ENCODE assay signal across 20 cellular contexts in the genomic region with DNA sequence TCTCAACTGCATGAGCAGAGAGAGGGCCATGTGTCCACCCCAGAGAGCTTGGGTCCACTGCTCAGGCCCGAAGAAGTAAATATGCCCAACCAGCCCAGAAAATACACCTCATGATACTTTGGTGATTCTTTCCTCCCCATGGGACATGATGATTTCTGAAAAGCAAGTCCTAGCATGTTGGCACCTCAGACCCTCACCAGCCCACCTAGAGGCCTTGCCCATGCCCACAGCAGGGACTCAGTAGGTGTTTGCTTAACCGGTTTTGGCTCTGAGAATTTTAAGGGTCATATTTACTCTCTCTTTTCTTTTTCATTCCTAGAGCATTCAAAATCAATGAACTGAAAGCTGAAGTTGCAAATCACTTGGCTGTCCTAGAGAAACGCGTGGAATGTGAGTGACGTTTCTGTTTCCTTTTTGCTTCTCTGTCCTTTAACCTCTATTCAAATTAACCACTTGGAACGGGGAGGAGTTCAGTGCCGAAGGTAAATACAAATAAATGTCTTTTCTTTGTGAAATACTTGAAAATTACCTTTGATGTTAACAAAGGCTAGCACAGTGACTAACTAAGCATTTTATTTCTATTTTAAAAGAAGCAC.
DNase-seq lines count a peak whose midpoint lies in the region; ATAC-seq and TF ChIP-seq lines count a peak whose summit lies in the region.
"Had no signal": no experiment of that assay in that cellular context is flagged by ENCODE, and none has a peak within 500 bp of the region (broad histone marks: within the 10 kb centered on the region; RNA-seq: fewer than 3 reads in every experiment).

No MANE protein-coding gene starts in this region.

- no peak overlapping the region for H3K4me3 ChIP-seq in liver (ENCODE audit: low read depth in 1 of 3, low read length in 3 of 3)
- H3K4me3 ChIP-seq: GM12878, smooth muscle cell, suprapubic skin had no signal

- DNase-seq in HuH-7.5 (ENCODE audit: low spot score) (peak; percentile 46), caudate nucleus (lab: John Stamatoyannopoulos, UW) (no peak), renal cortical epithelial cell (ENCODE audit: low read depth) (peak; percentile 78), GF-D8 (lab: John Stamatoyannopoulos, UW) (no peak), NCI-H1694 (lab: John Stamatoyannopoulos, UW) (no peak), SIG-M5 (lab: John Stamatoyannopoulos, UW) (no peak)
- DNase-seq: activated CD4-positive, alpha-beta T cell treated with anti-CD3 and anti-CD28 coated beads, Interleukin-2, amount 10 ng/mL, durations not matched to agents 7 days and 5 days; activated naive CD4-positive, alpha-beta T cell treated with anti-CD3 and anti-CD28 coated beads, Interleukin-2, amount 10 ng/mL, durations not matched to agents 7 days and 5 days; effector CD4-positive, alpha-beta T cell; NCI-H1092 treated with DMSO at 0.1 percent for 48 hours; NCI-H2171 treated with DMSO at 0.1 percent for 48 hours; NCI-H82; stimulated activated CD4-positive, alpha-beta T cell treated with anti-CD3 and anti-CD28 coated beads, Interleukin-4, amount 100 ng/mL, for 4 hours; stimulated activated CD8-positive, alpha-beta memory T cell treated with anti-CD3 and anti-CD28 coated beads, Interleukin-4, amount 100 ng/mL, for 48 hours had no signal

- H3K27me3 ChIP-seq in liver (ENCODE audit: control insufficient read depth in 4 of 4, insufficient read depth in 4 of 4, low read length in 3 of 4): no peaks in the 10 kb centered on the region
- H3K27me3 ChIP-seq: suprapubic skin had no signal

- H3K9me3 ChIP-seq in liver (ENCODE audit: control insufficient read depth in 4 of 4, low read length in 3 of 4): no peaks in the 10 kb centered on the region
- H3K9me3 ChIP-seq: suprapubic skin had no signal

- peaks cover 22 to 49% (median 39%) of the 10 kb centered on the region in 4 donors for H3K4me1 ChIP-seq in liver (ENCODE audit: control insufficient read depth in 4 of 4, insufficient read depth in 4 of 4, low read length in 3 of 4)

- H3K27ac ChIP-seq in caudate nucleus (ENCODE audit: low read depth, low read length) (peak overlapping the region; percentile 68), liver (ENCODE audit: low read depth in 1 of 2, low read length in 2 of 2) (peak overlapping the region; percentile 75 to 78)
- H3K27ac ChIP-seq: suprapubic skin had no signal

- ATAC-seq in GM19328 (IDR thresholded peaks at IDR 0.05; ENCODE audit: unreplicated experiment): no peak
- ATAC-seq: GM12878, SK-N-SH treated with all-trans-retinoic acid at 6 μM for 48 hours had no signal

- no peaks in the 10 kb centered on the region for H3K36me3 ChIP-seq in liver (ENCODE audit: control insufficient read depth in 4 of 4, insufficient read depth in 3 of 4, low read depth in 1 of 4, low read length in 3 of 4)

- peak in 1 of 2 donors; percentile 57 for TF ChIP-seq RAD21 in liver (IDR thresholded peaks at IDR 0.05)

- 30% methylated on average over 7 of the region's 7 CpGs for WGBS in liver

- TF ChIP-seq CTCF in liver (IDR thresholded peaks at IDR 0.05; ENCODE audit: low read depth, low read length, missing input control): no peak

- no peak overlapping the region for H3K9ac ChIP-seq in liver (ENCODE audit: low read depth in 1 of 2, low read length in 2 of 2)

TF ChIP-seq in liver, 16 proteins besides CTCF, POLR2A, EP300 and RAD21:
- TF ChIP-seq NR2F2 (IDR thresholded peaks at IDR 0.05) (peak; percentile 49), HNF4A (conservative IDR thresholded peaks at IDR 0.05) (peak; percentile 71 to 83), FOXA2 (IDR thresholded peaks at IDR 0.05) (no peak), YY1 (IDR thresholded peaks at IDR 0.05) (no peak), SP1 (IDR thresholded peaks at IDR 0.05) (peak; percentile 93), RXRA (IDR thresholded peaks at IDR 0.05) (peak; percentile 75 to 82), FOXA1 (IDR thresholded peaks at IDR 0.05) (no peak), JUND (IDR thresholded peaks at IDR 0.05) (peak; percentile 24 to 43)
- TF ChIP-seq, protein P1, sequence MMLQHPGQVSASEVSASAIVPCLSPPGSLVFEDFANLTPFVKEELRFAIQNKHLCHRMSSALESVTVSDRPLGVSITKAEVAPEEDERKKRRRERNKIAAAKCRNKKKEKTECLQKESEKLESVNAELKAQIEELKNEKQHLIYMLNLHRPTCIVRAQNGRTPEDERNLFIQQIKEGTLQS (IDR thresholded peaks at IDR 0.05): peak; percentile 29
- TF ChIP-seq, protein P2, sequence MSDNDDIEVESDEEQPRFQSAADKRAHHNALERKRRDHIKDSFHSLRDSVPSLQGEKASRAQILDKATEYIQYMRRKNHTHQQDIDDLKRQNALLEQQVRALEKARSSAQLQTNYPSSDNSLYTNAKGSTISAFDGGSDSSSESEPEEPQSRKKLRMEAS (IDR thresholded peaks at IDR 0.05): no peak
- TF ChIP-seq, protein P3, sequence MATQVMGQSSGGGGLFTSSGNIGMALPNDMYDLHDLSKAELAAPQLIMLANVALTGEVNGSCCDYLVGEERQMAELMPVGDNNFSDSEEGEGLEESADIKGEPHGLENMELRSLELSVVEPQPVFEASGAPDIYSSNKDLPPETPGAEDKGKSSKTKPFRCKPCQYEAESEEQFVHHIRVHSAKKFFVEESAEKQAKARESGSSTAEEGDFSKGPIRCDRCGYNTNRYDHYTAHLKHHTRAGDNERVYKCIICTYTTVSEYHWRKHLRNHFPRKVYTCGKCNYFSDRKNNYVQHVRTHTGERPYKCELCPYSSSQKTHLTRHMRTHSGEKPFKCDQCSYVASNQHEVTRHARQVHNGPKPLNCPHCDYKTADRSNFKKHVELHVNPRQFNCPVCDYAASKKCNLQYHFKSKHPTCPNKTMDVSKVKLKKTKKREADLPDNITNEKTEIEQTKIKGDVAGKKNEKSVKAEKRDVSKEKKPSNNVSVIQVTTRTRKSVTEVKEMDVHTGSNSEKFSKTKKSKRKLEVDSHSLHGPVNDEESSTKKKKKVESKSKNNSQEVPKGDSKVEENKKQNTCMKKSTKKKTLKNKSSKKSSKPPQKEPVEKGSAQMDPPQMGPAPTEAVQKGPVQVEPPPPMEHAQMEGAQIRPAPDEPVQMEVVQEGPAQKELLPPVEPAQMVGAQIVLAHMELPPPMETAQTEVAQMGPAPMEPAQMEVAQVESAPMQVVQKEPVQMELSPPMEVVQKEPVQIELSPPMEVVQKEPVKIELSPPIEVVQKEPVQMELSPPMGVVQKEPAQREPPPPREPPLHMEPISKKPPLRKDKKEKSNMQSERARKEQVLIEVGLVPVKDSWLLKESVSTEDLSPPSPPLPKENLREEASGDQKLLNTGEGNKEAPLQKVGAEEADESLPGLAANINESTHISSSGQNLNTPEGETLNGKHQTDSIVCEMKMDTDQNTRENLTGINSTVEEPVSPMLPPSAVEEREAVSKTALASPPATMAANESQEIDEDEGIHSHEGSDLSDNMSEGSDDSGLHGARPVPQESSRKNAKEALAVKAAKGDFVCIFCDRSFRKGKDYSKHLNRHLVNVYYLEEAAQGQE (IDR thresholded peaks at IDR 0.05): no peak

Comparison
In these comparisons a context has a peak if more than half of its experiments do, and no peak if none do; other contexts are left out.
1. DNase-seq: peak in HuH-7.5 (single experiment) and renal cortical epithelial cell (single experiment); none in caudate nucleus (0 of 61), GF-D8 (single experiment), NCI-H1694 (single experiment) and SIG-M5 (single experiment).